ENCODE assay signal across 2 cellular contexts in genomic region chr22:39291501-39291900, GRCh38.
TF ChIP-seq lines count a peak whose summit lies in the region.

No MANE protein-coding gene starts in this region.

TF ChIP-seq in HepG2, 621 proteins besides CTCF, POLR2A, EP300 and RAD21:
- no peak for TF ChIP-seq ZNF383 (CRISPR knock-in tag; IDR thresholded peaks at IDR 0.05; ENCODE audit: borderline replicate concordance)
- TF ChIP-seq ZFP41 (CRISPR knock-in tag; IDR thresholded peaks at IDR 0.05; ENCODE audit: borderline replicate concordance): no peak
- TF ChIP-seq MLLT10 (CRISPR knock-in tag; IDR thresholded peaks at IDR 0.05): no peak
- TF ChIP-seq ZNF564 (CRISPR knock-in tag; IDR thresholded peaks at IDR 0.05): no peak
- 0 out of 2 replicates have a peak, but pooled peaks have one; percentile 4 for TF ChIP-seq ZNF777 (CRISPR knock-in tag; IDR thresholded peaks at IDR 0.05)
- TF ChIP-seq ZNF773 (CRISPR knock-in tag; IDR thresholded peaks at IDR 0.05; ENCODE audit: borderline replicate concordance): no peak
- TF ChIP-seq RARG (CRISPR knock-in tag; IDR thresholded peaks at IDR 0.05; ENCODE audit: low read depth): no peak
- TF ChIP-seq, protein P1, sequence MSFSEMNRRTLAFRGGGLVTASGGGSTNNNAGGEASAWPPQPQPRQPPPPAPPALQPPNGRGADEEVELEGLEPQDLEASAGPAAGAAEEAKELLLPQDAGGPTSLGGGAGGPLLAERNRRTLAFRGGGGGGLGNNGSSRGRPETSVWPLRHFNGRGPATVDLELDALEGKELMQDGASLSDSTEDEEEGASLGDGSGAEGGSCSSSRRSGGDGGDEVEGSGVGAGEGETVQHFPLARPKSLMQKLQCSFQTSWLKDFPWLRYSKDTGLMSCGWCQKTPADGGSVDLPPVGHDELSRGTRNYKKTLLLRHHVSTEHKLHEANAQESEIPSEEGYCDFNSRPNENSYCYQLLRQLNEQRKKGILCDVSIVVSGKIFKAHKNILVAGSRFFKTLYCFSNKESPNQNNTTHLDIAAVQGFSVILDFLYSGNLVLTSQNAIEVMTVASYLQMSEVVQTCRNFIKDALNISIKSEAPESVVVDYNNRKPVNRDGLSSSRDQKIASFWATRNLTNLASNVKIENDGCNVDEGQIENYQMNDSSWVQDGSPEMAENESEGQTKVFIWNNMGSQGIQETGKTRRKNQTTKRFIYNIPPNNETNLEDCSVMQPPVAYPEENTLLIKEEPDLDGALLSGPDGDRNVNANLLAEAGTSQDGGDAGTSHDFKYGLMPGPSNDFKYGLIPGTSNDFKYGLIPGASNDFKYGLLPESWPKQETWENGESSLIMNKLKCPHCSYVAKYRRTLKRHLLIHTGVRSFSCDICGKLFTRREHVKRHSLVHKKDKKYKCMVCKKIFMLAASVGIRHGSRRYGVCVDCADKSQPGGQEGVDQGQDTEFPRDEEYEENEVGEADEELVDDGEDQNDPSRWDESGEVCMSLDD (CRISPR knock-in tag; IDR thresholded peaks at IDR 0.05; ENCODE audit: borderline replicate concordance): peak; percentile 36; the same call in 1 of the 2 replicates
- no peak for TF ChIP-seq GATAD2A (CRISPR knock-in tag; IDR thresholded peaks at IDR 0.05)
- TF ChIP-seq GMEB2 (CRISPR knock-in tag; IDR thresholded peaks at IDR 0.05; ENCODE audit: low read depth): no peak
- TF ChIP-seq ISL2 (CRISPR knock-in tag; IDR thresholded peaks at IDR 0.05): no peak
- TF ChIP-seq, protein P2, sequence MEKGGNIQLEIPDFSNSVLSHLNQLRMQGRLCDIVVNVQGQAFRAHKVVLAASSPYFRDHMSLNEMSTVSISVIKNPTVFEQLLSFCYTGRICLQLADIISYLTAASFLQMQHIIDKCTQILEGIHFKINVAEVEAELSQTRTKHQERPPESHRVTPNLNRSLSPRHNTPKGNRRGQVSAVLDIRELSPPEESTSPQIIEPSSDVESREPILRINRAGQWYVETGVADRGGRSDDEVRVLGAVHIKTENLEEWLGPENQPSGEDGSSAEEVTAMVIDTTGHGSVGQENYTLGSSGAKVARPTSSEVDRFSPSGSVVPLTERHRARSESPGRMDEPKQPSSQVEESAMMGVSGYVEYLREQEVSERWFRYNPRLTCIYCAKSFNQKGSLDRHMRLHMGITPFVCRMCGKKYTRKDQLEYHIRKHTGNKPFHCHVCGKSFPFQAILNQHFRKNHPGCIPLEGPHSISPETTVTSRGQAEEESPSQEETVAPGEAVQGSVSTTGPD (CRISPR knock-in tag; IDR thresholded peaks at IDR 0.05): no peak
- no peak for TF ChIP-seq HOXA3 (CRISPR knock-in tag; IDR thresholded peaks at IDR 0.05)

TF ChIP-seq in H1, 55 proteins besides CTCF, POLR2A, EP300 and RAD21:
- no peak for TF ChIP-seq CTBP2 (IDR thresholded peaks at IDR 0.05; ENCODE audit: borderline replicate concordance, insufficient read depth, insufficient read length, low read length)
- TF ChIP-seq SRF (IDR thresholded peaks at IDR 0.05; ENCODE audit: low read depth, low read length): no peak
TF ChIP-seq in H1: peak in this region for 0.
